ENCODE assay signal across 22 cellular contexts in the genomic region with DNA sequence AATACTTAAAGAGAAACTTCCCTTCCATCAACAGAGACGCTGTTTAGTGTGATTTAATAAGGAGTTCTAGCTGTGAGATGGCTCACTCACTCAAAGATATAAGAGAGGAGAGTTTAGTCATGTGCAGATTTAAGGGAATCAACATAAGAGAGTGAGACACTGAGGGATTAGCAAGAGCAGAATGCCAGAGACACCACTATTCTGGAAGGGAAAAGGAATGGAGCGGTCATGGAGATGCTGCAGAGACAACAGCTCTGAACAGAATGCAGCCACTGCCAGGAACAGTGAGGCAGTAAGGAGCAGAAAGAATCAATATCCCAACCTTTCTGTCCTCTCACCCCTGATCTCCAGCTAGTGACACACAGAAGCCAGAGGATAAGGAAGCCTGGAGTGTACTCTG.
DNase-seq lines count a peak whose midpoint lies in the region; ATAC-seq and TF ChIP-seq lines count a peak whose summit lies in the region.
"Had no signal": no experiment of that assay in that cellular context is flagged by ENCODE, and none has a peak within 500 bp of the region (broad histone marks: within the 10 kb centered on the region; RNA-seq: fewer than 3 reads in every experiment).

No MANE protein-coding gene starts in this region.

- no peak overlapping the region for H3K27ac ChIP-seq in H9 (ENCODE audit: insufficient read length, low read depth, low read length)
- H3K27ac ChIP-seq in OCI-LY3 (ENCODE audit: low read length) = 0 out of 2 replicates have a peak overlapping the region, but pooled peaks have one; percentile 3
- H3K27ac ChIP-seq in iPS-18a (ENCODE audit: low read length) = no peak overlapping the region

- intact Hi-C loops in CD14-positive monocyte (cut with micrococcal nuclease) = no loop called here

- WGBS in H9 (ENCODE audit: extremely low coverage, insufficient read length, low lambda C conversion rate) = no CpG with 5 or more reads among the region's 2 CpGs

- no peak overlapping the region for H2BK20ac ChIP-seq in H9 (ENCODE audit: low read depth, low read length, poor library complexity, severe bottlenecking)

- H3K36me3 Mint-ChIP-seq in H9 (ENCODE audit: insufficient read depth in 1 of 3, low read depth in 3 of 3) (no peaks in the 10 kb centered on the region; a peak in 1 of 7 replicates), CD14-positive monocyte (no peaks in the 10 kb centered on the region)
- H3K36me3 Mint-ChIP-seq in stimulated activated memory B cell treated with anti-CD40 and anti-IgM and Interleukin-4, amounts not matched to agents 10 μg/mL and 1 μg/mL and 100 μg/mL, for 72 hours = no peaks in the 10 kb centered on the region

- H2AFZ ChIP-seq in H9 (ENCODE audit: low read length) (no peak overlapping the region), OCI-LY3 (ENCODE audit: low read depth, low read length) (no peak overlapping the region)

- no peak overlapping the region for H3K18ac ChIP-seq in H9 (ENCODE audit: insufficient read length, low read depth, low read length)

- no peak for ATAC-seq in stimulated activated memory B cell treated with anti-CD40 and anti-IgM and Interleukin-4, amounts not matched to agents 10 μg/mL and 1 μg/mL and 100 μg/mL, for 72 hours
- no peak for ATAC-seq in GM21723 (IDR thresholded peaks at IDR 0.05; ENCODE audit: unreplicated experiment)
- ATAC-seq: PC-3, T-helper 17 cell had no signal

- H3K9ac ChIP-seq in H9 (ENCODE audit: extremely low read depth, insufficient read length, low read length) (no peak overlapping the region), OCI-LY3 (ENCODE audit: low read length) (no peak overlapping the region), iPS-18a (ENCODE audit: low read length) (no peak overlapping the region)

- no peaks in the 10 kb centered on the region for H3K23me2 ChIP-seq in H9 (ENCODE audit: insufficient read length, low read depth, low read length, poor library complexity, severe bottlenecking)

- H3K27ac Mint-ChIP-seq in H9 (peak overlapping the region; percentile 41 to 98 (median 73); a peak in 6 of 7 replicates), CD14-positive monocyte (no peak overlapping the region)
- peak overlapping the region; percentile 58 for H3K27ac Mint-ChIP-seq in stimulated activated memory B cell treated with anti-CD40 and anti-IgM and Interleukin-4, amounts not matched to agents 10 μg/mL and 1 μg/mL and 100 μg/mL, for 72 hours
- H3K27ac Mint-ChIP-seq: HFFc6, T-helper 17 cell had no signal

- H3K9me3 ChIP-seq in H9 (ENCODE audit: control insufficient read depth, low read depth, low read length) (no peaks in the 10 kb centered on the region), OCI-LY3 (ENCODE audit: insufficient read depth, low read length) (no peaks in the 10 kb centered on the region), iPS-18a (ENCODE audit: control insufficient read depth, low read depth, low read length) (no peaks in the 10 kb centered on the region)
- H3K9me3 ChIP-seq: MG63 had no signal

- H3K27me3 ChIP-seq in H9 (ENCODE audit: insufficient read depth, low read length) (no peaks in the 10 kb centered on the region), OCI-LY3 (ENCODE audit: low read depth, low read length) (no peaks in the 10 kb centered on the region), iPS-18a (ENCODE audit: control insufficient read depth, insufficient read depth, low read length) (no peaks in the 10 kb centered on the region)
- H3K27me3 ChIP-seq: MG63 had no signal

- no peak overlapping the region for H3K23ac ChIP-seq in H9 (ENCODE audit: insufficient read length, low read depth, low read length)

- H2BK12ac ChIP-seq in H9 (ENCODE audit: insufficient read length, low read depth, low read length) = no peak overlapping the region

- H3K9me3 Mint-ChIP-seq in H9 = no peaks in the 10 kb centered on the region
- no peaks in the 10 kb centered on the region for H3K9me3 Mint-ChIP-seq in stimulated activated memory B cell treated with anti-CD40 and anti-IgM and Interleukin-4, amounts not matched to agents 10 μg/mL and 1 μg/mL and 100 μg/mL, for 72 hours
- H3K9me3 Mint-ChIP-seq in CD14-positive monocyte = peaks cover 0 to 1% (median 0%) of the 10 kb centered on the region in 7 donors
- H3K9me3 Mint-ChIP-seq: HFFc6 had no signal

- no peak overlapping the region for H3K14ac ChIP-seq in H9 (ENCODE audit: insufficient read depth, low read length)

- H4K20me1 ChIP-seq in H9 (ENCODE audit: control insufficient read depth, insufficient read depth, insufficient read length) (no peaks in the 10 kb centered on the region), OCI-LY3 (ENCODE audit: insufficient read depth, low read length) (no peaks in the 10 kb centered on the region)

- no peak overlapping the region for H4K91ac ChIP-seq in H9 (ENCODE audit: insufficient read length, low read depth, low read length)

- H2AK5ac ChIP-seq in H9 (ENCODE audit: insufficient read length, low read length) = no peak overlapping the region

- no peak overlapping the region for H4K5ac ChIP-seq in H9 (ENCODE audit: insufficient read length, low read depth, low read length)

- H3K4me1 Mint-ChIP-seq in H9 = peaks cover 37 to 42% of the 10 kb centered on the region in 2 experiments
- H3K4me1 Mint-ChIP-seq in stimulated activated memory B cell treated with anti-CD40 and anti-IgM and Interleukin-4, amounts not matched to agents 10 μg/mL and 1 μg/mL and 100 μg/mL, for 72 hours = peaks cover 60% of the 10 kb centered on the region
- H3K4me1 Mint-ChIP-seq in CD14-positive monocyte = no peaks in the 10 kb centered on the region

- no peak overlapping the region for H3K4ac ChIP-seq in H9 (ENCODE audit: low read depth, low read length)

- no peaks in the 10 kb centered on the region for H3K36me3 ChIP-seq in OCI-LY3 (replicated peaks; ENCODE audit: low read depth, low read length)
- no peaks in the 10 kb centered on the region for H3K36me3 ChIP-seq in iPS-18a (ENCODE audit: control insufficient read depth, low read depth, low read length)
- H3K36me3 ChIP-seq: MG63 had no signal

- H2BK5ac ChIP-seq in H9 (ENCODE audit: insufficient read length, low read length) = no peak overlapping the region

- no peak overlapping the region for H3K56ac ChIP-seq in H9 (ENCODE audit: insufficient read length, low read depth, low read length)

- no peak overlapping the region for H3K4me2 ChIP-seq in H9 (ENCODE audit: insufficient read depth, insufficient read length, low read length)
- H3K4me2 ChIP-seq in OCI-LY3 (ENCODE audit: low read length) = 0 out of 2 replicates have a peak overlapping the region, but pooled peaks have one; percentile 10

- no peak for TF ChIP-seq CTCF in H9 (conservative IDR thresholded peaks at IDR 0.05)
- no peak for TF ChIP-seq CTCF in OCI-LY3 (IDR thresholded peaks at IDR 0.05; ENCODE audit: low read depth, low read length)
- no peak for TF ChIP-seq CTCF in CD14-positive monocyte (IDR thresholded peaks at IDR 0.05)

- peaks cover 3% of the 10 kb centered on the region; the same call in 1 of the 2 replicates for H3K4me1 ChIP-seq in H9 (ENCODE audit: insufficient read depth, low read length)
- peaks cover 75% of the 10 kb centered on the region for H3K4me1 ChIP-seq in OCI-LY3 (ENCODE audit: low read length)
- peaks cover 30% of the 10 kb centered on the region for H3K4me1 ChIP-seq in iPS-18a (ENCODE audit: control insufficient read depth, low read depth, low read length)

- H3K27me3 Mint-ChIP-seq in H9 (ENCODE audit: low read depth) = no peaks in the 10 kb centered on the region
- no peaks in the 10 kb centered on the region for H3K27me3 Mint-ChIP-seq in stimulated activated memory B cell treated with anti-CD40 and anti-IgM and Interleukin-4, amounts not matched to agents 10 μg/mL and 1 μg/mL and 100 μg/mL, for 72 hours
- peaks cover 0 to 1% (median 0%) of the 10 kb centered on the region in 3 donors for H3K27me3 Mint-ChIP-seq in CD14-positive monocyte (ENCODE audit: low read depth in 3 of 3)

- H3K79me2 ChIP-seq in H9 (ENCODE audit: insufficient read depth, low read length) (no peaks in the 10 kb centered on the region), OCI-LY3 (ENCODE audit: low read length) (no peaks in the 10 kb centered on the region)

- H3K4me3 Mint-ChIP-seq in H9 (no peak overlapping the region), CD14-positive monocyte (no peak overlapping the region)
- H3K4me3 Mint-ChIP-seq in stimulated activated memory B cell treated with anti-CD40 and anti-IgM and Interleukin-4, amounts not matched to agents 10 μg/mL and 1 μg/mL and 100 μg/mL, for 72 hours = no peak overlapping the region
- H3K4me3 Mint-ChIP-seq: HFFc6, T-helper 17 cell had no signal

- H3K4me3 ChIP-seq in OCI-LY3 (ENCODE audit: low read length) (no peak overlapping the region), iPS-18a (ENCODE audit: low read length) (peak overlapping the region; percentile 33)
- H3K4me3 ChIP-seq: MG63 had no signal

- no peak overlapping the region for H3T11ph ChIP-seq in H9 (ENCODE audit: low read length)

- H3K79me1 ChIP-seq in H9 (ENCODE audit: insufficient read depth, low read depth, low read length, poor library complexity, severe bottlenecking) = no peaks in the 10 kb centered on the region

- H2BK15ac ChIP-seq in H9 (ENCODE audit: low read depth, low read length) = no peak overlapping the region

- no peak overlapping the region for H4K8ac ChIP-seq in H9 (replicated peaks; ENCODE audit: insufficient read length, low read depth, low read length)

- H2BK120ac ChIP-seq in H9 (ENCODE audit: low read depth, low read length, poor library complexity, severe bottlenecking) = no peak overlapping the region

- no peak for DNase-seq in H9
- no peak for DNase-seq in CD14-positive monocyte (ENCODE audit: low spot score)
- DNase-seq in activated CD4-positive, alpha-beta T cell treated with anti-CD3 and anti-CD28 coated beads, Interleukin-2, amount 50 U/mL, for 1 hour = no peak
- DNase-seq: AML-193, GDM1, HFFc6, IMR-90, Karpas-422, MG63, NCI-H1092, NCI-H1436 treated with DMSO at 0.1 percent for 48 hours, NCI-H2081, NCI-H2171 treated with DMSO at 0.1 percent for 48 hours, NCI-H446 treated with DMSO at 0.1 percent for 48 hours, PC-3, RPMI8226, SHP77 treated with DMSO at 0.1 percent for 48 hours, T-helper 17 cell had no signal

Comparison
In these comparisons a context has a peak if more than half of its experiments do, and no peak if none do; other contexts are left out.
1. H3K27ac Mint-ChIP-seq: peak in H9 (3 of 3) and stimulated activated memory B cell treated with anti-CD40 and anti-IgM and Interleukin-4, amounts not matched to agents 10 μg/mL and 1 μg/mL and 100 μg/mL, for 72 hours (single experiment); none in CD14-positive monocyte (0 of 7).